Comparison of ENCODE assay signal across 10 cellular contexts in genomic region chr14:61385002-61385685, GRCh38.
DNase-seq lines count a peak whose midpoint lies in the region; ATAC-seq and TF ChIP-seq lines count a peak whose summit lies in the region.
"Had no signal": no experiment of that assay in that cellular context is flagged by ENCODE, and none has a peak within 500 bp of the region (broad histone marks: within the 10 kb centered on the region; RNA-seq: fewer than 3 reads in every experiment).

No MANE protein-coding gene starts in this region.

- H3K27ac ChIP-seq in CD4-positive, alpha-beta T cell (ENCODE audit: low read depth, low read length): peak overlapping the region; percentile 48
- H3K27ac ChIP-seq: prostate gland, suprapubic skin had no signal

- peaks cover 13% of the 10 kb centered on the region for H3K36me3 Mint-ChIP-seq in CD4-positive, alpha-beta T cell (ENCODE audit: low read depth)
- H3K36me3 Mint-ChIP-seq in activated CD8-positive, alpha-beta T cell treated with anti-CD3 and anti-CD28 coated beads for 36 hours (ENCODE audit: low read depth): peaks cover 33% of the 10 kb centered on the region

- no peaks in the 10 kb centered on the region for H3K27me3 ChIP-seq in CD4-positive, alpha-beta T cell (ENCODE audit: control insufficient read depth, insufficient read depth, low read length)
- H3K27me3 ChIP-seq: suprapubic skin had no signal

- H3K9me3 ChIP-seq in CD4-positive, alpha-beta T cell (ENCODE audit: control insufficient read depth, low read length): no peaks in the 10 kb centered on the region
- H3K9me3 ChIP-seq: prostate gland, suprapubic skin had no signal

- peaks cover 8% of the 10 kb centered on the region for H3K4me1 Mint-ChIP-seq in CD4-positive, alpha-beta T cell (ENCODE audit: low read depth)
- peaks cover 28% of the 10 kb centered on the region for H3K4me1 Mint-ChIP-seq in activated CD8-positive, alpha-beta T cell treated with anti-CD3 and anti-CD28 coated beads for 36 hours (ENCODE audit: low read depth)

- intact Hi-C loops in CD4-positive, alpha-beta T cell (cut with DNase I, micrococcal nuclease): loop anchor here (1.0 to 10.0 kb wide), 7 partner anchors 8 to 450 kb away; no protein-coding TSS in a partner anchor
- intact Hi-C loops in activated CD8-positive, alpha-beta T cell treated with anti-CD3 and anti-CD28 coated beads for 36 hours (cut with micrococcal nuclease): loop anchor here (5.0 kb wide), 1 partner anchor 67 kb away; no protein-coding TSS in a partner anchor

- H3K4me3 Mint-ChIP-seq in CD4-positive, alpha-beta T cell: no peak overlapping the region
- H3K4me3 Mint-ChIP-seq in activated CD8-positive, alpha-beta T cell treated with anti-CD3 and anti-CD28 coated beads for 36 hours: no peak overlapping the region

- H3K27me3 Mint-ChIP-seq in CD4-positive, alpha-beta T cell: no peaks in the 10 kb centered on the region
- H3K27me3 Mint-ChIP-seq in activated CD8-positive, alpha-beta T cell treated with anti-CD3 and anti-CD28 coated beads for 36 hours: no peaks in the 10 kb centered on the region

- no peak overlapping the region for H3K27ac Mint-ChIP-seq in CD4-positive, alpha-beta T cell
- H3K27ac Mint-ChIP-seq in activated CD8-positive, alpha-beta T cell treated with anti-CD3 and anti-CD28 coated beads for 36 hours: no peak overlapping the region

- POLR2A ChIA-PET in CD4-positive, alpha-beta T cell (lab: Charles Lee): interaction anchor here (0.7 to 2.6 kb wide), 17 partner anchors 9 to 104 kb away, joined by 3 to 21 read pairs (median 4); partner anchors contain the start of genes PRKCH and TMEM30B
- POLR2A ChIA-PET in activated CD8-positive, alpha-beta T cell treated with anti-CD3 and anti-CD28 coated beads for 36 hours (lab: Charles Lee): interaction anchor here (1.1 to 7.0 kb wide), 10 partner anchors 7 to 59 kb away, joined by 3 to 48 read pairs (median 8); no protein-coding TSS in a partner anchor

- CTCF ChIA-PET in CD4-positive, alpha-beta T cell (lab: Charles Lee): no interaction called here
- CTCF ChIA-PET in activated CD8-positive, alpha-beta T cell treated with anti-CD3 and anti-CD28 coated beads for 36 hours (lab: Charles Lee): interaction anchor here (1.0 to 1.4 kb wide), 2 partner anchors 67 to 453 kb away, joined by 3 to 5 read pairs; no protein-coding TSS in a partner anchor

- TF ChIP-seq CTCF in CD4-positive, alpha-beta T cell (IDR thresholded peaks at IDR 0.05): no peak
- no peak for TF ChIP-seq CTCF in activated CD8-positive, alpha-beta T cell treated with anti-CD3 and anti-CD28 coated beads for 36 hours (IDR thresholded peaks at IDR 0.05)

- H3K9me3 Mint-ChIP-seq in CD4-positive, alpha-beta T cell: no peaks in the 10 kb centered on the region
- H3K9me3 Mint-ChIP-seq in activated CD8-positive, alpha-beta T cell treated with anti-CD3 and anti-CD28 coated beads for 36 hours: no peaks in the 10 kb centered on the region

- peak; percentile 61 for ATAC-seq in CD4-positive, alpha-beta T cell (ENCODE audit: poor library complexity)
- ATAC-seq in GM21825 (IDR thresholded peaks at IDR 0.05; ENCODE audit: unreplicated experiment): peak; percentile 35
- ATAC-seq in activated CD8-positive, alpha-beta T cell treated with anti-CD3 and anti-CD28 coated beads for 36 hours: peak; percentile 45

- peak in 9 of 10 experiments; percentile 31 to 55 (median 40) for DNase-seq in CD4-positive, alpha-beta T cell
- DNase-seq in activated CD8-positive, alpha-beta T cell treated with anti-CD3 and anti-CD28 coated beads for 36 hours: peak; percentile 83
- DNase-seq in left kidney (ENCODE audit: low read depth, low spot score) (peak; percentile 25), NCI-H2029 (lab: John Stamatoyannopoulos, UW) (no peak), mesenteric fat pad (ENCODE audit: low spot score) (no peak), NCI-H774 (lab: John Stamatoyannopoulos, UW) (no peak), amniotic stem cell (lab: John Stamatoyannopoulos, UW) (no peak)

Comparison
In these comparisons a context has a peak if more than half of its experiments do, and no peak if none do; other contexts are left out.
1. DNase-seq: peak in CD4-positive, alpha-beta T cell (9 of 10), activated CD8-positive, alpha-beta T cell treated with anti-CD3 and anti-CD28 coated beads for 36 hours (single experiment) and left kidney (single experiment); none in NCI-H2029 (single experiment), mesenteric fat pad (single experiment), NCI-H774 (single experiment) and amniotic stem cell (single experiment).
2. Peak in every context shown above with its lines, with median percentiles within 50 percentile points of each other: ATAC-seq.